In genomic region chr2:234257859-234258561, GRCh38 we compare ENCODE assay signal across 8 cellular contexts.
A peak's percentile ranks its signal among the peaks of the same experiment; 100 is the strongest.
DNase-seq lines count a peak whose midpoint lies in the region; ATAC-seq and TF ChIP-seq lines count a peak whose summit lies in the region.

No MANE protein-coding gene starts in this region.

- no peaks in the 10 kb centered on the region for H3K9me3 Mint-ChIP-seq in osteocyte (ENCODE audit: unreplicated experiment)

- no peak overlapping the region for H3K4me3 Mint-ChIP-seq in osteocyte (ENCODE audit: unreplicated experiment)

- no peak overlapping the region for H3K4me3 ChIP-seq in H7 (ENCODE audit: insufficient read depth, low read depth, low read length)
- no peak overlapping the region for H3K4me3 ChIP-seq in SK-N-SH (ENCODE audit: low read depth in 2 of 2, low read length in 1 of 2)
- no peak overlapping the region for H3K4me3 ChIP-seq in fibroblast of lung (replicated peaks in 1 of 4; ENCODE audit: control extremely low read depth in 1 of 4, insufficient read depth in 1 of 4, low read depth in 3 of 4, low read length in 4 of 4)

- peak overlapping the region; percentile 63 for H3K9ac ChIP-seq in SK-N-SH
- no peak overlapping the region for H3K9ac ChIP-seq in fibroblast of lung (ENCODE audit: insufficient read depth, low read length)

- peaks cover 18% of the 10 kb centered on the region for H3F3A ChIP-seq in SK-N-SH (replicated peaks; ENCODE audit: insufficient read depth)

- no peaks in the 10 kb centered on the region for H3K36me3 ChIP-seq in H7 (replicated peaks; ENCODE audit: control insufficient read depth, insufficient read depth, low read length)
- H3K36me3 ChIP-seq in SK-N-SH (replicated peaks in 1 of 2; ENCODE audit: control insufficient read depth in 1 of 2, insufficient read depth in 2 of 2, low read length in 1 of 2): no peaks in the 10 kb centered on the region
- no peaks in the 10 kb centered on the region for H3K36me3 ChIP-seq in fibroblast of lung (ENCODE audit: control insufficient read depth, insufficient read depth, low read length)

- H4K20me1 ChIP-seq in SK-N-SH (ENCODE audit: insufficient read depth): no peaks in the 10 kb centered on the region
- no peaks in the 10 kb centered on the region for H4K20me1 ChIP-seq in fibroblast of lung (ENCODE audit: control insufficient read depth, extremely low read depth, insufficient read depth, low read length)

- H3K27ac Mint-ChIP-seq in osteocyte (ENCODE audit: unreplicated experiment): peak overlapping the region; percentile 60

- DNase-seq in AG08396 (ENCODE audit: low spot score) (peak; percentile 85), H7 (peak; percentile 68), SK-N-SH (peak; percentile 61), fibroblast of lung (ENCODE audit: low read depth in 2 of 2) (peak; percentile 95 to 99), osteocyte (ENCODE audit: extremely low spot score, unreplicated experiment) (peak; percentile 90)

- H3K36me3 Mint-ChIP-seq in osteocyte (ENCODE audit: unreplicated experiment): no peaks in the 10 kb centered on the region

- H3K79me2 ChIP-seq in SK-N-SH (ENCODE audit: insufficient read depth) (no peaks in the 10 kb centered on the region), fibroblast of lung (ENCODE audit: control insufficient read depth, insufficient read depth, low read length) (no peaks in the 10 kb centered on the region)

- CTCF ChIA-PET in SK-N-SH (lab: Yijun Ruan, JAX): interaction anchor here (0.8 to 1.8 kb wide), 13 partner anchors 9 to 283 kb away, joined by 3 to 10 read pairs (median 4); no protein-coding TSS in a partner anchor

- peak; percentile 51 to 94; a peak in 3 of 4 replicates for TF ChIP-seq EP300 in SK-N-SH (IDR thresholded peaks at IDR 0.05; ENCODE audit: borderline replicate concordance in 1 of 2, low read depth in 1 of 2, low read length in 1 of 2)

- H3K9me2 ChIP-seq in SK-N-SH: no peaks in the 10 kb centered on the region

- H3K27me3 ChIP-seq in H7 (ENCODE audit: control insufficient read depth, insufficient read depth, low read length) (no peaks in the 10 kb centered on the region), SK-N-SH (ENCODE audit: insufficient read depth) (no peaks in the 10 kb centered on the region), fibroblast of lung (ENCODE audit: control insufficient read depth, insufficient read depth, low read length) (no peaks in the 10 kb centered on the region)

- H3K27ac ChIP-seq in SK-N-SH (ENCODE audit: low read depth in 2 of 2, low read length in 1 of 2) (peak overlapping the region; percentile 48 to 91; a peak in 3 of 4 replicates), fibroblast of lung (ENCODE audit: insufficient read depth, low read length) (peak overlapping the region; percentile 87)

- POLR2A ChIA-PET in SK-N-SH (lab: Yijun Ruan, JAX): no interaction called here

- peaks cover 0 to 10% of the 10 kb centered on the region in 2 experiments; a peak in 2 of 4 replicates for H3K4me1 ChIP-seq in SK-N-SH (ENCODE audit: control insufficient read depth in 1 of 2, insufficient read depth in 2 of 2, low read depth in 1 of 2, low read length in 1 of 2)
- peaks cover 11% of the 10 kb centered on the region for H3K4me1 ChIP-seq in fibroblast of lung (ENCODE audit: control insufficient read depth, extremely low read depth, insufficient read depth, low read length)

- H3K4me1 Mint-ChIP-seq in osteocyte (ENCODE audit: unreplicated experiment): peaks cover 14% of the 10 kb centered on the region

- 27% methylated on average over 10 of the region's 10 CpGs for WGBS in SK-N-SH (ENCODE audit: low lambda C conversion rate)

- TF ChIP-seq CTCF in SK-N-SH (IDR thresholded peaks at IDR 0.05) (peak; percentile 83), fibroblast of lung (conservative IDR thresholded peaks at IDR 0.05 in 1 of 2, IDR thresholded peaks at IDR 0.05 in 1 of 2; ENCODE audit: low read depth in 1 of 2, low read length in 2 of 2) (peak; percentile 63 to 76), osteocyte (IDR thresholded peaks at IDR 0.05) (peak; percentile 80)

- no peak for ATAC-seq in GM18517 (IDR thresholded peaks at IDR 0.05; ENCODE audit: unreplicated experiment)
- ATAC-seq in GM21619 (IDR thresholded peaks at IDR 0.05; ENCODE audit: unreplicated experiment): no peak
- ATAC-seq in HG02852 (IDR thresholded peaks at IDR 0.05; ENCODE audit: unreplicated experiment): no peak

- peak overlapping the region; percentile 73 for H3K4me2 ChIP-seq in SK-N-SH
- no peak overlapping the region for H3K4me2 ChIP-seq in fibroblast of lung (ENCODE audit: extremely low read depth, insufficient read depth, low read length)

- TF ChIP-seq RAD21 in SK-N-SH (IDR thresholded peaks at IDR 0.05; ENCODE audit: low read length): peak; percentile 71

- no peaks in the 10 kb centered on the region for H3K9me3 ChIP-seq in SK-N-SH
- no peaks in the 10 kb centered on the region for H3K9me3 ChIP-seq in fibroblast of lung (ENCODE audit: control insufficient read depth, insufficient read depth, low read depth, low read length)

- H2AFZ ChIP-seq in SK-N-SH (ENCODE audit: low read depth) (peak overlapping the region; percentile 37; the same call in 1 of the 2 replicates), fibroblast of lung (ENCODE audit: low read length) (no peak overlapping the region)

- no peaks in the 10 kb centered on the region for H3K27me3 Mint-ChIP-seq in osteocyte (ENCODE audit: unreplicated experiment)

TF ChIP-seq in SK-N-SH, 30 proteins besides CTCF, POLR2A, EP300 and RAD21 (continues in another document):
- TF ChIP-seq ELF1 (IDR thresholded peaks at IDR 0.05): no peak
- TF ChIP-seq YY1 (IDR thresholded peaks at IDR 0.05; ENCODE audit: low read depth): no peak; the same call in 1 of the 2 replicates
- 0 out of 2 replicates have a peak, but pooled peaks have one; percentile 12 for TF ChIP-seq GABPA (IDR thresholded peaks at IDR 0.05; ENCODE audit: low read depth)
- 0 out of 2 replicates have a peak, but pooled peaks have one; percentile 48 for TF ChIP-seq REST (IDR thresholded peaks at IDR 0.05; ENCODE audit: low read depth, low read length)
- TF ChIP-seq NRF1 (IDR thresholded peaks at IDR 0.05; ENCODE audit: low read depth, low read length): no peak
- TF ChIP-seq RFX5 (IDR thresholded peaks at IDR 0.05; ENCODE audit: low read length): no peak
- TF ChIP-seq FOXJ3 (CRISPR knock-in tag; IDR thresholded peaks at IDR 0.05): no peak
- peak; percentile 99 for TF ChIP-seq MAX (IDR thresholded peaks at IDR 0.05; ENCODE audit: low read depth)
- peak; percentile 80 for TF ChIP-seq SMC3 (IDR thresholded peaks at IDR 0.05; ENCODE audit: low read depth, low read length)
- TF ChIP-seq TAF1 (IDR thresholded peaks at IDR 0.05; ENCODE audit: borderline replicate concordance, low read depth, low read length): peak; percentile 45; the same call in 1 of the 2 replicates
- no peak for TF ChIP-seq MEF2A (IDR thresholded peaks at IDR 0.05; ENCODE audit: borderline replicate concordance, low read depth)
- no peak for TF ChIP-seq USF2 (IDR thresholded peaks at IDR 0.05; ENCODE audit: borderline replicate concordance, low read depth, low read length)
- peak; percentile 92 for TF ChIP-seq JUND (IDR thresholded peaks at IDR 0.05)
- no peak for TF ChIP-seq RCOR1 (IDR thresholded peaks at IDR 0.05; ENCODE audit: low read length)
- TF ChIP-seq NFIC (IDR thresholded peaks at IDR 0.05; ENCODE audit: borderline replicate concordance): peak; percentile 91
- peak; percentile 94 for TF ChIP-seq TCF12 (IDR thresholded peaks at IDR 0.05)
- TF ChIP-seq USF1 (IDR thresholded peaks at IDR 0.05; ENCODE audit: borderline replicate concordance, low read depth): peak; percentile 74; the same call in 1 of the 2 replicates
- peak; percentile 66; the same call in 1 of the 2 replicates for TF ChIP-seq TEAD4 (IDR thresholded peaks at IDR 0.05; ENCODE audit: borderline replicate concordance, insufficient read depth)
